In genomic region chr1:53835491-53835890, GRCh38 we compare ENCODE assay signal across 19 cellular contexts. TPM values are rescaled to one million over a fixed set of nuclear protein-coding genes. Genes with fewer than 3 reads are reported as not detected.
DNase-seq lines count a peak whose midpoint lies in the region; ATAC-seq and TF ChIP-seq lines count a peak whose summit lies in the region.
"Had no signal": no experiment of that assay in that cellular context is flagged by ENCODE, and none has a peak within 500 bp of the region (broad histone marks: within the 10 kb centered on the region; RNA-seq: fewer than 3 reads in every experiment).

No MANE protein-coding gene starts in this region.

- peaks cover 22 to 38% (median 30%) of the 10 kb centered on the region in 4 donors for H3K4me1 Mint-ChIP-seq in CD4-positive, CD25-positive, alpha-beta regulatory T cell

- H4K20me1 ChIP-seq in OCI-LY3 (ENCODE audit: insufficient read depth, low read length) = peaks cover 21% of the 10 kb centered on the region; the same call in 1 of the 2 replicates

- no peak for DNase-seq in CD4-positive, CD25-positive, alpha-beta regulatory T cell
- DNase-seq in GM13976 (ENCODE audit: low spot score) = peak; percentile 35
- peak; percentile 32 for DNase-seq in glomerular visceral epithelial cell (ENCODE audit: extremely low spot score)
- DNase-seq in ecto neural progenitor cell (ENCODE audit: low spot score) = no peak
- DNase-seq in COLO829 (ENCODE audit: low spot score) = no peak
- no peak for DNase-seq in NCI-H1105 (lab: John Stamatoyannopoulos, UW)
- DNase-seq: activated CD4-positive, alpha-beta memory T cell treated with anti-CD3 and anti-CD28 coated beads for 36 hours; activated naive CD4-positive, alpha-beta T cell; BE2C; MM.1S; NCI-H226; stimulated activated CD4-positive, alpha-beta T cell treated with anti-CD3 and anti-CD28 coated beads, Interleukin-4, amount 100 ng/mL, for 24 hours; stimulated activated naive CD8-positive, alpha-beta T cell treated with anti-CD3 and anti-CD28 coated beads, Interleukin-15, Interleukin-2, amounts not matched to agents 100 U/mL and 50 U/mL, for 24 hours had no signal

- peaks cover 68% of the 10 kb centered on the region for H3K79me2 ChIP-seq in OCI-LY3 (ENCODE audit: low read length)

- H3K9ac ChIP-seq in OCI-LY3 (ENCODE audit: low read length) = no peak overlapping the region

- no peaks in the 10 kb centered on the region for H3K36me3 ChIP-seq in CD4-positive, CD25-positive, alpha-beta regulatory T cell (ENCODE audit: control insufficient read depth, insufficient read depth, low read length)
- H3K36me3 ChIP-seq in OCI-LY3 (replicated peaks; ENCODE audit: low read depth, low read length) = peaks cover 18% of the 10 kb centered on the region
- H3K36me3 ChIP-seq: BE2C had no signal

- TF ChIP-seq CTCF in GM13976 (IDR thresholded peaks at IDR 0.05; ENCODE audit: borderline replicate concordance, control extremely low read depth, extremely low read depth, insufficient read depth, missing control alignments) = no peak
- TF ChIP-seq CTCF in OCI-LY3 (IDR thresholded peaks at IDR 0.05; ENCODE audit: low read depth, low read length) = no peak

- no peaks in the 10 kb centered on the region for H3K36me3 Mint-ChIP-seq in CD4-positive, CD25-positive, alpha-beta regulatory T cell

- no peaks in the 10 kb centered on the region for H3K9me3 Mint-ChIP-seq in CD4-positive, CD25-positive, alpha-beta regulatory T cell
- H3K9me3 Mint-ChIP-seq: activated CD4-positive, alpha-beta memory T cell treated with anti-CD3 and anti-CD28 coated beads for 36 hours had no signal

- H3K27ac Mint-ChIP-seq in CD4-positive, CD25-positive, alpha-beta regulatory T cell = no peak overlapping the region
- H3K27ac Mint-ChIP-seq: activated CD4-positive, alpha-beta memory T cell treated with anti-CD3 and anti-CD28 coated beads for 36 hours had no signal

- peaks cover 7% of the 10 kb centered on the region for H3K4me1 ChIP-seq in CD4-positive, CD25-positive, alpha-beta regulatory T cell (ENCODE audit: control insufficient read depth, insufficient read depth, low read length, poor library complexity, severe bottlenecking)
- peaks cover 19% of the 10 kb centered on the region for H3K4me1 ChIP-seq in OCI-LY3 (ENCODE audit: low read length)
- H3K4me1 ChIP-seq: BE2C had no signal

- peaks cover 4% of the 10 kb centered on the region for H3K27me3 Mint-ChIP-seq in CD4-positive, CD25-positive, alpha-beta regulatory T cell
- H3K27me3 Mint-ChIP-seq: activated CD4-positive, alpha-beta memory T cell treated with anti-CD3 and anti-CD28 coated beads for 36 hours had no signal

- H3K27me3 ChIP-seq in CD4-positive, CD25-positive, alpha-beta regulatory T cell (ENCODE audit: control insufficient read depth, insufficient read depth, low read length) = no peaks in the 10 kb centered on the region
- no peaks in the 10 kb centered on the region for H3K27me3 ChIP-seq in OCI-LY3 (ENCODE audit: low read depth, low read length)
- H3K27me3 ChIP-seq: BE2C had no signal

- H3K4me2 ChIP-seq in OCI-LY3 (ENCODE audit: low read length) = peak overlapping the region; percentile 34; the same call in 1 of the 2 replicates

- H3K4me3 Mint-ChIP-seq in CD4-positive, CD25-positive, alpha-beta regulatory T cell = peak overlapping the region in 3 of 4 donors; percentile 33 to 93 (median 86)

- H3K4me3 ChIP-seq in CD4-positive, CD25-positive, alpha-beta regulatory T cell (ENCODE audit: low read depth, low read length) = no peak overlapping the region
- no peak overlapping the region for H3K4me3 ChIP-seq in OCI-LY3 (ENCODE audit: low read length)
- H3K4me3 ChIP-seq: coronary artery had no signal

- in situ Hi-C loops in GM13976 (cut with MboI; ENCODE audit: low sequenced_read_pairs, unreplicated experiment) = no loop called here

- no peaks in the 10 kb centered on the region for H3K9me3 ChIP-seq in CD4-positive, CD25-positive, alpha-beta regulatory T cell (ENCODE audit: control insufficient read depth in 2 of 2, low read length in 2 of 2)
- H3K9me3 ChIP-seq in OCI-LY3 (ENCODE audit: insufficient read depth, low read length) = no peaks in the 10 kb centered on the region
- H3K9me3 ChIP-seq: BE2C had no signal

- ATAC-seq in CD4-positive, CD25-positive, alpha-beta regulatory T cell (ENCODE audit: low read depth in 2 of 2) = no peak
- ATAC-seq in GM21423 (IDR thresholded peaks at IDR 0.05; ENCODE audit: unreplicated experiment) = no peak
- ATAC-seq: stimulated activated naive CD8-positive, alpha-beta T cell treated with anti-CD3 and anti-CD28 coated beads, Interleukin-15, Interleukin-2, amounts not matched to agents 100 U/mL and 50 U/mL, for 24 hours had no signal

- no peak overlapping the region for H3K27ac ChIP-seq in CD4-positive, CD25-positive, alpha-beta regulatory T cell (ENCODE audit: insufficient read depth, low read length, poor library complexity, severe bottlenecking)
- H3K27ac ChIP-seq in OCI-LY3 (ENCODE audit: low read length) = no peak overlapping the region
- H3K27ac ChIP-seq: coronary artery had no signal

- no peak overlapping the region for H2AFZ ChIP-seq in OCI-LY3 (ENCODE audit: low read depth, low read length)

RNA-seq across cellular contexts. Expression of gene NDC1, which starts 2.6 kb away (rescaled TPM):
- total RNA-seq in CD4-positive, CD25-positive, alpha-beta regulatory T cell = 4.9 TPM
- polyA plus RNA-seq in CD4-positive, CD25-positive, alpha-beta regulatory T cell = 1 to 10 TPM; 3.3 to 6.4 (median 4.6) TPM

RNA-seq across cellular contexts. Expression of gene YIPF1, which starts 54.1 kb away (rescaled TPM):
- total RNA-seq in CD4-positive, CD25-positive, alpha-beta regulatory T cell = 16.0 TPM
- 10 to 100 TPM; 35.8 to 51.4 (median 38.8) TPM for polyA plus RNA-seq in CD4-positive, CD25-positive, alpha-beta regulatory T cell

RNA-seq across cellular contexts. Expression of gene DIO1, which starts 58.5 kb away (rescaled TPM):
- not detected for total RNA-seq in CD4-positive, CD25-positive, alpha-beta regulatory T cell
- under 1 TPM in 1 of 4 donors, not detected in 3; 0.09 TPM for polyA plus RNA-seq in CD4-positive, CD25-positive, alpha-beta regulatory T cell
- total RNA-seq: activated CD4-positive, alpha-beta memory T cell treated with anti-CD3 and anti-CD28 coated beads for 36 hours; renal cortical epithelial cell; RPMI7951 had no signal
- polyA plus RNA-seq: keratinocyte had no signal

Comparison
In these comparisons a context has a peak if more than half of its experiments do, and no peak if none do; other contexts are left out.
1. DNase-seq: peak in GM13976 (single experiment) and glomerular visceral epithelial cell (single experiment); none in CD4-positive, CD25-positive, alpha-beta regulatory T cell (0 of 3), ecto neural progenitor cell (single experiment), COLO829 (single experiment) and NCI-H1105 (single experiment).